14 cellular contexts compared by ENCODE assay signal in genomic region chr19:45334881-45335280, GRCh38. TPM values are rescaled to one million over a fixed set of nuclear protein-coding genes. Genes with fewer than 3 reads are reported as not detected.
"Had no signal": no experiment of that assay in that cellular context is flagged by ENCODE, and none has a peak within 500 bp of the region (broad histone marks: within the 10 kb centered on the region; RNA-seq: fewer than 3 reads in every experiment).

No MANE protein-coding gene starts in this region.

RNA-seq across cellular contexts. Expression of gene KLC3, which starts 5.7 kb away (rescaled TPM):
- total RNA-seq: activated B cell treated with CpG ODN at 0.5 μM for 24 hours; activated CD4-positive, alpha-beta memory T cell treated with anti-CD3 and anti-CD28 coated beads for 36 hours; activated CD4-positive, alpha-beta memory T cell treated with anti-CD3 and anti-CD28 coated beads, Interleukin-2, amount 10 ng/mL, durations not matched to agents 7 days and 5 days; activated CD4-positive, alpha-beta T cell treated with anti-CD3 and anti-CD28 coated beads, Interleukin-2, amount 10 ng/mL, durations not matched to agents 24 days and 14 days; activated CD4-positive, alpha-beta T cell treated with anti-CD3 and anti-CD28 coated beads, Interleukin-2, amount 10 ng/mL, durations not matched to agents 7 days and 5 days; activated CD8-positive, alpha-beta memory T cell treated with anti-CD3 and anti-CD28 coated beads for 36 hours; activated CD8-positive, alpha-beta memory T cell treated with anti-CD3 and anti-CD28 coated beads, Interleukin-2, amount 10 ng/mL, durations not matched to agents 7 days and 5 days; activated CD8-positive, alpha-beta T cell treated with anti-CD3 and anti-CD28 coated beads for 36 hours; activated CD8-positive, alpha-beta T cell treated with anti-CD3 and anti-CD28 coated beads, Interleukin-2, amount 10 ng/mL, durations not matched to agents 7 days and 5 days; T-helper 1 cell treated with Interleukin-12 subunit alpha and Interleukin-12 subunit beta and Interleukin-4 antibody, amounts not matched to agents 30 ng/mL and 1 ng/mL, for 36 hours; T-helper 17 cell; T-helper 2 cell treated with Interferon-gamma antibody and Interleukin-4, amounts not matched to agents 100 ng/mL and 5 ng/mL, for 36 hours had no signal

RNA-seq across cellular contexts. Expression of gene CKM, which starts 12.2 kb away (rescaled TPM):
- total RNA-seq: activated B cell treated with CpG ODN at 0.5 μM for 24 hours; activated CD4-positive, alpha-beta memory T cell treated with anti-CD3 and anti-CD28 coated beads for 36 hours; activated CD4-positive, alpha-beta memory T cell treated with anti-CD3 and anti-CD28 coated beads, Interleukin-2, amount 10 ng/mL, durations not matched to agents 7 days and 5 days; activated CD4-positive, alpha-beta T cell treated with anti-CD3 and anti-CD28 coated beads for 36 hours; activated CD4-positive, alpha-beta T cell treated with anti-CD3 and anti-CD28 coated beads, Interleukin-2, amount 10 ng/mL, durations not matched to agents 24 days and 14 days; activated CD4-positive, alpha-beta T cell treated with anti-CD3 and anti-CD28 coated beads, Interleukin-2, amount 10 ng/mL, durations not matched to agents 7 days and 5 days; activated CD8-positive, alpha-beta memory T cell treated with anti-CD3 and anti-CD28 coated beads for 36 hours; activated CD8-positive, alpha-beta memory T cell treated with anti-CD3 and anti-CD28 coated beads, Interleukin-2, amount 10 ng/mL, durations not matched to agents 7 days and 5 days; activated CD8-positive, alpha-beta T cell treated with anti-CD3 and anti-CD28 coated beads for 36 hours; activated CD8-positive, alpha-beta T cell treated with anti-CD3 and anti-CD28 coated beads, Interleukin-2, amount 10 ng/mL, durations not matched to agents 7 days and 5 days; T-helper 1 cell treated with Interleukin-12 subunit alpha and Interleukin-12 subunit beta and Interleukin-4 antibody, amounts not matched to agents 30 ng/mL and 1 ng/mL, for 36 hours; T-helper 17 cell; T-helper 2 cell treated with Interferon-gamma antibody and Interleukin-4, amounts not matched to agents 100 ng/mL and 5 ng/mL, for 36 hours; WTC11 had no signal
